In the genomic region with DNA sequence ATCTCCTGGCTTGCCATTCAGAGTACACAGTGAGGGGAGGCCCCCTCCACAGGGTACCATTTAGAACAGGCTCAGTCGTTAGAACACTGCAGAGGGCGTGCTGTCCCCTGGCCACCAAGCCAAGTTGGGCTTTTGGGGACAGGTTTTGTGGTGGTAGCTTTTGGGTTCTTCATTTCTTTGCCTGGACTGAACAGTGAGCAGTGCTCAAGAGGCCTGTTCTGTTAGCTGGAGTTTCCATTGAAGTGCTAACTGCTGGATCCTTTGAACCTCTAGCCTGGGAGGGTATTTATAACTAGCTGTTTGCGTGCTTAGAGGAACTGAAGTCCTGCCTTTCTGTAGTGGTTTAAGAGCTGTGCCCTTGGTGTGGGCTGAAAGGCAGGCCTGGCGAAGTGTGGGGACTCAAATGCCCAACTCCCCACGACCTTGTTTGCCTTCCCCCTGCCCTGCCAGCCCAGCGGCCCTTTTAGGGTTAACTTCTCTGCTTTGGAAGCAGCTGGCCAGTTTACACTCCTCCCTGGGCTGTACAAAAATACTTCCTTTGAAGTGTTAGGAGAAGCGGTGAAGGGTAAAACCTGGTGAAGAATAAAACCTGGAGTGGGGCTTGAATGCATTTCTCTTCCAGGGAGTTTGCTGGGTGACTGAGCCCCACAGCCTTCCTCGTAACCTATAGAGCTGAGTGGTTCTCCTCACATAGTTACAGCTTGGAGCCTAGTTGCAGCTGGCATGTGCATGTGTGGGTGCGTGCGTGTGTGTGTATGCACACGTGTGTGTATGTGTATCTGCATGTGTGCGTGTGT, we compare ENCODE assay signal across 10 cellular contexts. TPM values are rescaled to one million over a fixed set of nuclear protein-coding genes. Genes with fewer than 3 reads are reported as not detected.
DNase-seq lines count a peak whose midpoint lies in the region; ATAC-seq and TF ChIP-seq lines count a peak whose summit lies in the region.
"Had no signal": no experiment of that assay in that cellular context is flagged by ENCODE, and none has a peak within 500 bp of the region (broad histone marks: within the 10 kb centered on the region; RNA-seq: fewer than 3 reads in every experiment).

No MANE protein-coding gene starts in this region.

- H3K27me3 Mint-ChIP-seq in activated T-helper 1 cell treated with anti-CD3 and anti-CD28 coated beads, Interleukin-12 subunit alpha, Interleukin-12 subunit beta, Interleukin-2, Interleukin-4 antibody, amounts not matched to agents 30 ng/mL and 10 ng/mL and 1 ng/mL, durations not matched to agents 14 hours and 24 hours and 36 hours (ENCODE audit: insufficient read depth), result peaks cover 60% of the 10 kb centered on the region
- H3K27me3 Mint-ChIP-seq in natural killer cell (ENCODE audit: low read depth in 2 of 2), result peaks cover 30 to 40% of the 10 kb centered on the region in 2 donors

- H3K27ac ChIP-seq in colonic mucosa (peak overlapping the region; percentile 39), mucosa of rectum (ENCODE audit: low read depth in 2 of 2, low read length in 2 of 2) (peak overlapping the region; percentile 13 to 62)

- no peaks in the 10 kb centered on the region for H3K27me3 ChIP-seq in colonic mucosa
- no peaks in the 10 kb centered on the region for H3K27me3 ChIP-seq in mucosa of rectum (ENCODE audit: control insufficient read depth in 2 of 2, insufficient read depth in 2 of 2, low read length in 2 of 2)

- H3K4me3 ChIP-seq in AG10803 (ENCODE audit: low read length) (no peak overlapping the region), colonic mucosa (no peak overlapping the region), mucosa of rectum (ENCODE audit: low read length in 2 of 2) (peak overlapping the region in 1 of 2 donors; percentile 23)

- ATAC-seq in GM21717 (IDR thresholded peaks at IDR 0.05; ENCODE audit: unreplicated experiment) (no peak), natural killer cell (no peak), HG02642 (IDR thresholded peaks at IDR 0.05; ENCODE audit: poor library complexity, unreplicated experiment) (no peak)

- no peak overlapping the region for H3K4me3 Mint-ChIP-seq in activated T-helper 1 cell treated with anti-CD3 and anti-CD28 coated beads, Interleukin-12 subunit alpha, Interleukin-12 subunit beta, Interleukin-2, Interleukin-4 antibody, amounts not matched to agents 30 ng/mL and 10 ng/mL and 1 ng/mL, durations not matched to agents 14 hours and 24 hours and 36 hours
- no peak overlapping the region for H3K4me3 Mint-ChIP-seq in natural killer cell
- H3K4me3 Mint-ChIP-seq: CD4-positive, CD25-positive, alpha-beta regulatory T cell; memory B cell had no signal

- no peaks in the 10 kb centered on the region for H3K9me3 ChIP-seq in colonic mucosa
- no peaks in the 10 kb centered on the region for H3K9me3 ChIP-seq in mucosa of rectum (ENCODE audit: control insufficient read depth in 2 of 2, low read length in 2 of 2)

- TF ChIP-seq CTCF in AG10803 (conservative IDR thresholded peaks at IDR 0.05; ENCODE audit: low read length), result no peak
- no peak for TF ChIP-seq CTCF in colonic mucosa (IDR thresholded peaks at IDR 0.05)
- no peak for TF ChIP-seq CTCF in natural killer cell (IDR thresholded peaks at IDR 0.05)

- peaks cover 8% of the 10 kb centered on the region for H3K4me1 ChIP-seq in colonic mucosa
- peaks cover 18 to 25% of the 10 kb centered on the region in 2 donors for H3K4me1 ChIP-seq in mucosa of rectum (ENCODE audit: control insufficient read depth in 2 of 2, insufficient read depth in 2 of 2, low read length in 2 of 2)

- H3K36me3 Mint-ChIP-seq in activated T-helper 1 cell treated with anti-CD3 and anti-CD28 coated beads, Interleukin-12 subunit alpha, Interleukin-12 subunit beta, Interleukin-2, Interleukin-4 antibody, amounts not matched to agents 30 ng/mL and 10 ng/mL and 1 ng/mL, durations not matched to agents 14 hours and 24 hours and 36 hours (ENCODE audit: low read depth), result no peaks in the 10 kb centered on the region
- no peaks in the 10 kb centered on the region for H3K36me3 Mint-ChIP-seq in natural killer cell
- H3K36me3 Mint-ChIP-seq: CD4-positive, CD25-positive, alpha-beta regulatory T cell; memory B cell had no signal

- no peaks in the 10 kb centered on the region for H3K9me3 Mint-ChIP-seq in activated T-helper 1 cell treated with anti-CD3 and anti-CD28 coated beads, Interleukin-12 subunit alpha, Interleukin-12 subunit beta, Interleukin-2, Interleukin-4 antibody, amounts not matched to agents 30 ng/mL and 10 ng/mL and 1 ng/mL, durations not matched to agents 14 hours and 24 hours and 36 hours
- no peaks in the 10 kb centered on the region for H3K9me3 Mint-ChIP-seq in natural killer cell
- H3K9me3 Mint-ChIP-seq: CD4-positive, CD25-positive, alpha-beta regulatory T cell; memory B cell had no signal

- no peaks in the 10 kb centered on the region for H3K4me1 Mint-ChIP-seq in activated T-helper 1 cell treated with anti-CD3 and anti-CD28 coated beads, Interleukin-12 subunit alpha, Interleukin-12 subunit beta, Interleukin-2, Interleukin-4 antibody, amounts not matched to agents 30 ng/mL and 10 ng/mL and 1 ng/mL, durations not matched to agents 14 hours and 24 hours and 36 hours (ENCODE audit: low read depth)
- H3K4me1 Mint-ChIP-seq in natural killer cell, result no peaks in the 10 kb centered on the region

- H3K27ac Mint-ChIP-seq in activated T-helper 1 cell treated with anti-CD3 and anti-CD28 coated beads, Interleukin-12 subunit alpha, Interleukin-12 subunit beta, Interleukin-2, Interleukin-4 antibody, amounts not matched to agents 30 ng/mL and 10 ng/mL and 1 ng/mL, durations not matched to agents 14 hours and 24 hours and 36 hours, result no peak overlapping the region
- H3K27ac Mint-ChIP-seq in natural killer cell, result no peak overlapping the region
- H3K27ac Mint-ChIP-seq: memory B cell had no signal

- DNase-seq in AG10803 (ENCODE audit: low read depth) (peak; percentile 10), NCI-H187 treated with DMSO at 0.1 percent for 48 hours (lab: John Stamatoyannopoulos, UW) (peak; percentile 61), colonic mucosa (peak; percentile 61), natural killer cell (no peak)
- no peak for DNase-seq in activated T-helper 1 cell treated with anti-CD3 and anti-CD28 coated beads, Interleukin-12 subunit alpha, Interleukin-12 subunit beta, Interleukin-2, Interleukin-4 antibody, amounts not matched to agents 30 ng/mL and 10 ng/mL and 1 ng/mL, durations not matched to agents 14 hours and 24 hours and 36 hours (ENCODE audit: low spot score)
- DNase-seq: CD4-positive, CD25-positive, alpha-beta regulatory T cell had no signal

- no peaks in the 10 kb centered on the region for H3K36me3 ChIP-seq in colonic mucosa
- H3K36me3 ChIP-seq in mucosa of rectum (ENCODE audit: control insufficient read depth in 2 of 2, insufficient read depth in 2 of 2, low read length in 2 of 2), result no peaks in the 10 kb centered on the region

- H3K9ac ChIP-seq in colonic mucosa (ENCODE audit: low read depth in 2 of 2, low read length in 2 of 2) (peak overlapping the region; percentile 12 to 38), mucosa of rectum (ENCODE audit: low read depth in 1 of 2, low read length in 2 of 2) (no peak overlapping the region)

- intact Hi-C loops in colonic mucosa (cut with DNase I), result no loop called here
- intact Hi-C loops in activated T-helper 1 cell treated with anti-CD3 and anti-CD28 coated beads, Interleukin-12 subunit alpha, Interleukin-12 subunit beta, Interleukin-2, Interleukin-4 antibody, amounts not matched to agents 30 ng/mL and 10 ng/mL and 1 ng/mL, durations not matched to agents 14 hours and 24 hours and 36 hours (cut with micrococcal nuclease), result no loop called here
- intact Hi-C loops in natural killer cell (cut with micrococcal nuclease), result no loop called here

RNA-seq across cellular contexts. Expression of a gene that starts 34.6 kb away (rescaled TPM):
- total RNA-seq in colonic mucosa, result 10 to 100 TPM in 1 of 2 donors, 1 to 10 TPM in 1; 5.9 to 12.2 TPM
- 1.9 and 2.1 TPM in 2 replicates for total RNA-seq in activated T-helper 1 cell treated with anti-CD3 and anti-CD28 coated beads, Interleukin-12 subunit alpha, Interleukin-12 subunit beta, Interleukin-2, Interleukin-4 antibody, amounts not matched to agents 30 ng/mL and 10 ng/mL and 1 ng/mL, durations not matched to agents 14 hours and 24 hours and 36 hours
- under 1 TPM; 0.23 to 0.34 (median 0.33) TPM for total RNA-seq in natural killer cell

Comparison
In these comparisons a context has a peak if more than half of its experiments do, and no peak if none do; other contexts are left out.
1. DNase-seq: peak in AG10803 (single experiment), NCI-H187 treated with DMSO at 0.1 percent for 48 hours (single experiment) and colonic mucosa (single experiment); none in activated T-helper 1 cell treated with anti-CD3 and anti-CD28 coated beads, Interleukin-12 subunit alpha, Interleukin-12 subunit beta, Interleukin-2, Interleukin-4 antibody, amounts not matched to agents 30 ng/mL and 10 ng/mL and 1 ng/mL, durations not matched to agents 14 hours and 24 hours and 36 hours (single experiment) and natural killer cell (single experiment).
2. H3K9ac ChIP-seq: peak in colonic mucosa (2 of 2); none in mucosa of rectum (0 of 2).